ENCODE assay signal across 8 cellular contexts in the genomic region with DNA sequence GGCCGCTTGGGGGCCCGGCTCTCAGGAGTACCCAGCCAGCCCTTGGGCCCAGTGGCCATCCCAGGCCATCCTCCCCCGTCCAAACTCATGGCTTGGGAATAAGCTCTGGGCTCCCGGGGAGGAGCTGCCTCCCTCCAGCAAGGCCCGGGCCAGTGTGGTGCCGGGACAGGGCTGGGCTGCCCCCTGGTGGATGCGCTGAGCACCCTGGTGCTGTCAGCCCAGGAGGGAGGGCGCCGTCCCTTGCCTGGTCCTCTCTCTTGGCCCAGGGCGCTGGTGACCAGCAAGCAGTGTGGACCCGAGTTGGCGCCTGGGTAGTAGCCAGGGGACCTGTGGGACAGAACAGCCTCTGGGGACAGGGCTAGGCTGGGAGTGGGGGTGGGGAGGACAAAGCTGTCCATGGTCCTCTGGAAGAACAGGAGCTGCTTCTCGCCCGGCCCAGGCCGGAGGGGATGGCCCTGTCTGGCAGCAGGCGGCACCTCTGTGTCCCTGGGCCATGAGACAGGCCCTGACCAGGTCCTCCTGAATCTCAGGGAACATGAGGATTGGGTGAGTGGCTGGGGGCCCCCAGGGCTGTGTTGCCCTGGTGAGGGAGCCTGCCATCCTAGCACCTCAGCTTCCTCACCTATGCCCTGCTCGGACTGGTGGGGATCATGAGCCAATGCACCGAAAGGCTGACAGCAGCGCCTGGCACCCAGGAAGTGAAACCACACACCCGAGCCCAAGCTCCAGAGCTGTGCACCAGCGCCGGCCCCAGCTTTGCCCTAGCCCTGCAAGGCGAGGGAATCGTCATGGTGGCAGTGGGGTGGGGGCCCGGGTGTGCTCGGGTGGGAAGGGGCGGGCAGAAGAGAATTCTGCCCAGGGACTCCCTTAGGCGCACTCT. TPM values are rescaled to one million over a fixed set of nuclear protein-coding genes. Genes with fewer than 3 reads are reported as not detected.
DNase-seq lines count a peak whose midpoint lies in the region; ATAC-seq, FAIRE-seq and TF ChIP-seq lines count a peak whose summit lies in the region.

No MANE protein-coding gene starts in this region.

- H3K14ac ChIP-seq in H1 (ENCODE audit: insufficient read length) = no peak overlapping the region

- H2BK15ac ChIP-seq in H1 (ENCODE audit: low read length) = no peak overlapping the region

- TF ChIP-seq CTCF in AG09319 (IDR thresholded peaks at IDR 0.05; ENCODE audit: low read depth, low read length) (peak; percentile 94), H1 (IDR thresholded peaks at IDR 0.05; ENCODE audit: control extremely low read depth in 1 of 3, insufficient read depth in 1 of 3, low read depth in 1 of 3, low read length in 3 of 3) (peak in 2 of 3 experiments; percentile 93 to 96; a peak in 3 of 4 replicates)

- H3K36me3 ChIP-seq in H1 (ENCODE audit: control insufficient read depth in 2 of 4, insufficient read depth in 4 of 4, low read length in 3 of 4) = no peaks in the 10 kb centered on the region

- no peak overlapping the region for H3K4ac ChIP-seq in H1 (replicated peaks; ENCODE audit: insufficient read length, low read depth, low read length)

- H3K9me3 ChIP-seq in H1 (ENCODE audit: insufficient read depth in 2 of 2, low read depth in 1 of 2, low read length in 1 of 2) = no peaks in the 10 kb centered on the region

- no peak overlapping the region for H3K23ac ChIP-seq in H1 (ENCODE audit: insufficient read length)

- no peak overlapping the region for H2BK20ac ChIP-seq in H1 (ENCODE audit: low read length)

- peak; percentile 47 for ATAC-seq in GM18867 (IDR thresholded peaks at IDR 0.05; ENCODE audit: unreplicated experiment)
- ATAC-seq in HG02938 (IDR thresholded peaks at IDR 0.05; ENCODE audit: unreplicated experiment) = no peak

- H3K4me1 ChIP-seq in H1 (replicated peaks in 1 of 4; ENCODE audit: control insufficient read depth in 3 of 4, insufficient read depth in 4 of 4, low read length in 3 of 4) = peaks cover 0 to 2% (median under 1%) of the 10 kb centered on the region in 4 experiments; a peak in 3 of 7 replicates

- TF ChIP-seq POLR2A in H1 (IDR thresholded peaks at IDR 0.05; ENCODE audit: control extremely low read depth in 1 of 2, low read depth in 2 of 2, low read length in 2 of 2) = no peak

- H3K4me3 ChIP-seq in H1 (ENCODE audit: extremely low read depth in 1 of 4, insufficient read depth in 2 of 4, low read depth in 3 of 4, low read length in 4 of 4) = no peak overlapping the region

- no peak for FAIRE-seq in H1 (lab: Jason Lieb, UNC)

- no peak overlapping the region for H2BK5ac ChIP-seq in H1 (ENCODE audit: low read depth, low read length)

- POLR2A ChIA-PET in H1 (lab: Charles Lee; ENCODE audit: partially characterized antibody) = interaction anchor here (0.7 to 2.9 kb wide), 12 partner anchors 9 to 194 kb away, joined by 3 to 13 read pairs (median 4); a partner anchor contains a TSS

- CTCF ChIA-PET in H1 (lab: Charles Lee; ENCODE audit: partially characterized antibody) = interaction anchor here (0.7 to 5.5 kb wide), 61 partner anchors 8 to 1071 kb away, joined by 3 to 154 read pairs (median 5); a partner anchor contains a TSS

- no peak overlapping the region for H3K4me2 ChIP-seq in H1 (ENCODE audit: insufficient read depth in 1 of 2, low read depth in 2 of 2, low read length in 2 of 2)

- H2BK120ac ChIP-seq in H1 (replicated peaks; ENCODE audit: low read depth, low read length) = no peak overlapping the region

- no peak overlapping the region for H3K18ac ChIP-seq in H1 (ENCODE audit: extremely low read depth, low read length)

- H3K79me1 ChIP-seq in H1 (ENCODE audit: low read depth, low read length) = no peaks in the 10 kb centered on the region

- H3K23me2 ChIP-seq in H1 (ENCODE audit: low read depth, low read length) = no peaks in the 10 kb centered on the region

- no peaks in the 10 kb centered on the region for H3K79me2 ChIP-seq in H1 (ENCODE audit: control insufficient read depth in 1 of 2, insufficient read depth in 2 of 2, low read length in 2 of 2)

- H3K27me3 ChIP-seq in H1 (replicated peaks in 1 of 4; ENCODE audit: control insufficient read depth in 3 of 4, extremely low read depth in 1 of 4, insufficient read depth in 3 of 4, low read length in 3 of 4) = no peaks in the 10 kb centered on the region

- no peak overlapping the region for H2AFZ ChIP-seq in H1 (ENCODE audit: low read length)

- H2BK12ac ChIP-seq in H1 (ENCODE audit: low read depth, low read length) = no peak overlapping the region

- H4K8ac ChIP-seq in H1 (ENCODE audit: extremely low read depth, insufficient read depth, low read length) = peak overlapping the region; percentile 35; the same call in 1 of the 2 replicates

- no peak overlapping the region for H2AK5ac ChIP-seq in H1 (ENCODE audit: low read depth, low read length)

- H3K9ac ChIP-seq in H1 (replicated peaks in 1 of 4; ENCODE audit: extremely low read depth in 1 of 4, low read depth in 3 of 4, low read length in 3 of 4) = no peak overlapping the region

- no peak overlapping the region for H4K91ac ChIP-seq in H1 (replicated peaks; ENCODE audit: insufficient read length, low read length)

- H3K56ac ChIP-seq in H1 (replicated peaks; ENCODE audit: insufficient read length, low read depth, low read length) = no peak overlapping the region

- no peak overlapping the region for H4K5ac ChIP-seq in H1 (ENCODE audit: insufficient read length, low read depth, low read length)

- peak; percentile 95 to 98 for TF ChIP-seq RAD21 in H1 (IDR thresholded peaks at IDR 0.05 in 1 of 2, conservative IDR thresholded peaks at IDR 0.05 in 1 of 2; ENCODE audit: low read depth in 2 of 2, low read length in 2 of 2)

- H4K20me1 ChIP-seq in H1 (replicated peaks in 1 of 2; ENCODE audit: control insufficient read depth in 1 of 2, insufficient read depth in 2 of 2, low read length in 2 of 2) = peaks cover 0 to 1% of the 10 kb centered on the region in 2 experiments

- WGBS in H1 (ENCODE audit: extremely low coverage in 1 of 2, insufficient coverage in 1 of 2, insufficient read length in 1 of 2, insufficient replicate concordance in 2 of 2, low coverage in 1 of 2, low lambda C conversion rate in 2 of 2, missing lambda C conversion rate in 1 of 2), 2 experiments = 67% methylated on average over 18 of the region's 28 CpGs; no CpG with 5 or more reads in 1 of the 2 experiments

- no peak for TF ChIP-seq EP300 in H1 (IDR thresholded peaks at IDR 0.05; ENCODE audit: borderline replicate concordance in 1 of 2, low read depth in 2 of 2, low read length in 2 of 2)

- no peak overlapping the region for H3K27ac ChIP-seq in H1 (ENCODE audit: low read depth, low read length)

- DNase-seq in AG09319 (ENCODE audit: extremely low read depth, low read depth) (peak; percentile 44), NCI-H526 treated with DMSO at 0.1 percent for 48 hours (lab: John Stamatoyannopoulos, UW) (peak; percentile 22), H1 (ENCODE audit: low read depth in 1 of 2, low spot score in 2 of 2) (peak; percentile 39 to 88), midbrain (lab: John Stamatoyannopoulos, UW) (peak; percentile 73)
- DNase-seq in activated CD8-positive, alpha-beta memory T cell treated with anti-CD3 and anti-CD28 coated beads for 4 hours (ENCODE audit: low read depth in 2 of 2) = peak; percentile 38 to 43
- DNase-seq in stimulated activated CD8-positive, alpha-beta memory T cell treated with anti-CD3 and anti-CD28 coated beads, Interleukin-4, amount 100 ng/mL, for 24 hours (ENCODE audit: low read depth) = peak; percentile 69

TF ChIP-seq in H1, 55 proteins besides CTCF, POLR2A, EP300 and RAD21 (continues in another document):
- TF ChIP-seq POU5F1 (IDR thresholded peaks at IDR 0.05; ENCODE audit: low read depth, low read length) = no peak
- TF ChIP-seq SP1 (IDR thresholded peaks at IDR 0.05; ENCODE audit: low read depth, low read length) = no peak
- 0 out of 2 replicates have a peak, but pooled peaks have one; percentile 6 for TF ChIP-seq YY1 (IDR thresholded peaks at IDR 0.05; ENCODE audit: low read depth, low read length)
- no peak for TF ChIP-seq TEAD4 (IDR thresholded peaks at IDR 0.05; ENCODE audit: low read depth, low read length)
- no peak for TF ChIP-seq GTF2F1 (IDR thresholded peaks at IDR 0.05; ENCODE audit: borderline replicate concordance, low read depth, low read length)
- TF ChIP-seq, protein P1, sequence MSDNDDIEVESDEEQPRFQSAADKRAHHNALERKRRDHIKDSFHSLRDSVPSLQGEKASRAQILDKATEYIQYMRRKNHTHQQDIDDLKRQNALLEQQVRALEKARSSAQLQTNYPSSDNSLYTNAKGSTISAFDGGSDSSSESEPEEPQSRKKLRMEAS (IDR thresholded peaks at IDR 0.05) = 0 out of 2 replicates have a peak, but pooled peaks have one; percentile 18

RNA-seq across cellular contexts. Expression of a gene that starts 9.4 kb away (rescaled TPM):
- total RNA-seq in H1 (2021; fragmentation: NEBNext Ultra II Directional; extraction: Animal tissue kit (Norgen Biotek cat#: 25700)) = 9.1 and 10.5 TPM in 2 replicates
- polyA plus RNA-seq in H1 (2011; rRNA removed) = 5.0 and 7.6 TPM in 2 replicates
- 6.9 TPM for polyA plus RNA-seq in H1 (2011; cell fraction: cytosol; rRNA removed)
- 15.8 TPM for polyA plus RNA-seq in H1 (2011; cell fraction: nucleus; rRNA removed)
- polyA plus RNA-seq in H1 (2012, experiment 1 of 2) = 4.3 to 8.9 TPM (median 7.8 TPM) in 4 replicates
- polyA plus RNA-seq in H1 (2012, experiment 2 of 2) = 2.9 TPM
- 3.5 TPM for polyA plus RNA-seq in H1 (2013, experiment 1 of 2)
- polyA plus RNA-seq in H1 (2013, experiment 2 of 2) = 3.7 TPM
- 9.2 and 11.9 TPM in 2 replicates for polyA minus RNA-seq in H1 (2011; rRNA and poly(A)+ RNA removed)
- 7.9 TPM for polyA minus RNA-seq in H1 (2011; cell fraction: cytosol; rRNA and poly(A)+ RNA removed)
- 14.4 TPM for polyA minus RNA-seq in H1 (2011; cell fraction: nucleus; rRNA and poly(A)+ RNA removed)

RNA-seq across cellular contexts. Expression of a gene that starts 9.7 kb away (rescaled TPM):
- total RNA-seq in H1 (2021; fragmentation: NEBNext Ultra II Directional; extraction: Animal tissue kit (Norgen Biotek cat#: 25700)) = 92.0 and 102 TPM in 2 replicates
- 120 and 134 TPM in 2 replicates for polyA plus RNA-seq in H1 (2011; rRNA removed)
- polyA plus RNA-seq in H1 (2011; cell fraction: cytosol; rRNA removed) = 93.7 TPM
- 63.8 TPM for polyA plus RNA-seq in H1 (2011; cell fraction: nucleus; rRNA removed)
- polyA plus RNA-seq in H1 (2012, experiment 1 of 2) = 70.3 to 94.7 TPM (median 80.1 TPM) in 4 replicates
- 37.7 TPM for polyA plus RNA-seq in H1 (2012, experiment 2 of 2)
- polyA plus RNA-seq in H1 (2013, experiment 1 of 2) = 96.9 TPM
- 106 TPM for polyA plus RNA-seq in H1 (2013, experiment 2 of 2)
- polyA minus RNA-seq in H1 (2011; rRNA and poly(A)+ RNA removed) = 133 and 151 TPM in 2 replicates
- polyA minus RNA-seq in H1 (2011; cell fraction: cytosol; rRNA and poly(A)+ RNA removed) = 34.6 TPM
- 20.3 TPM for polyA minus RNA-seq in H1 (2011; cell fraction: nucleus; rRNA and poly(A)+ RNA removed)

RNA-seq across cellular contexts. Expression of a gene that starts 30.4 kb away (rescaled TPM):
- total RNA-seq in H1 (2021; fragmentation: NEBNext Ultra II Directional; extraction: Animal tissue kit (Norgen Biotek cat#: 25700)) = 24.3 and 24.7 TPM in 2 replicates
- polyA plus RNA-seq in H1 (2011; rRNA removed) = 26.9 and 37.3 TPM in 2 replicates
- 29.9 TPM for polyA plus RNA-seq in H1 (2011; cell fraction: cytosol; rRNA removed)
- polyA plus RNA-seq in H1 (2011; cell fraction: nucleus; rRNA removed) = 42.6 TPM
- 16.5 to 25.6 TPM (median 24.1 TPM) in 4 replicates for polyA plus RNA-seq in H1 (2012, experiment 1 of 2)
- polyA plus RNA-seq in H1 (2012, experiment 2 of 2) = 26.0 TPM
- 13.3 TPM for polyA plus RNA-seq in H1 (2013, experiment 1 of 2)
- polyA plus RNA-seq in H1 (2013, experiment 2 of 2) = 13.7 TPM
- 10.7 and 13.6 TPM in 2 replicates for polyA minus RNA-seq in H1 (2011; rRNA and poly(A)+ RNA removed)
- 19.8 TPM for polyA minus RNA-seq in H1 (2011; cell fraction: cytosol; rRNA and poly(A)+ RNA removed)
- polyA minus RNA-seq in H1 (2011; cell fraction: nucleus; rRNA and poly(A)+ RNA removed) = 22.3 TPM

Comparison
In these comparisons a context has a peak if more than half of its experiments do, and no peak if none do; other contexts are left out.
1. DNase-seq: peak in every context shown above with its lines; median percentile 73 in midbrain; 69 in stimulated activated CD8-positive, alpha-beta memory T cell treated with anti-CD3 and anti-CD28 coated beads, Interleukin-4, amount 100 ng/mL, for 24 hours; 64 in H1; 44 in AG09319; 40 in activated CD8-positive, alpha-beta memory T cell treated with anti-CD3 and anti-CD28 coated beads for 4 hours; 22 in NCI-H526 treated with DMSO at 0.1 percent for 48 hours.